1 cellular context compared by ENCODE assay signal in genomic region chr19:45862271-45862563, GRCh38.
TF ChIP-seq lines count a peak whose summit lies in the region.

No MANE protein-coding gene starts in this region.

TF ChIP-seq in HCT116, 20 proteins besides CTCF, POLR2A, EP300 and RAD21:
- TF ChIP-seq SIN3A (IDR thresholded peaks at IDR 0.05; ENCODE audit: low read depth) (peak; percentile 24; the same call in 1 of the 2 replicates), EZH2phosphoT487 (IDR thresholded peaks at IDR 0.05; ENCODE audit: borderline replicate concordance) (no peak)
